In genomic region chr6:159754959-159755914, GRCh38 we compare ENCODE assay signal across 2 cellular contexts.
TF ChIP-seq lines count a peak whose summit lies in the region.

No MANE protein-coding gene starts in this region.

TF ChIP-seq in GM12891, 5 proteins besides CTCF, POLR2A, EP300 and RAD21:
- TF ChIP-seq POU2F2 (IDR thresholded peaks at IDR 0.05; ENCODE audit: low read depth, low read length) (no peak), POLR2AphosphoS5 (IDR thresholded peaks at IDR 0.05; ENCODE audit: low read depth, low read length) (peak; percentile 51; the same call in 1 of the 2 replicates), PAX5 (IDR thresholded peaks at IDR 0.05; ENCODE audit: insufficient read depth, low read length, severe bottlenecking) (no peak), SPI1 (IDR thresholded peaks at IDR 0.05; ENCODE audit: low read depth, low read length) (no peak)
TF ChIP-seq in GM12891: peak in this region for 1.

TF ChIP-seq in GM12878, 131 proteins besides CTCF, POLR2A, EP300 and RAD21:
- TF ChIP-seq POLR2AphosphoS5 (IDR thresholded peaks at IDR 0.05; ENCODE audit: low read length) (peak; percentile 64), NRF1 (conservative IDR thresholded peaks at IDR 0.05; ENCODE audit: low read depth, low read length) (no peak)
